9 cellular contexts compared by ENCODE assay signal in the genomic region with DNA sequence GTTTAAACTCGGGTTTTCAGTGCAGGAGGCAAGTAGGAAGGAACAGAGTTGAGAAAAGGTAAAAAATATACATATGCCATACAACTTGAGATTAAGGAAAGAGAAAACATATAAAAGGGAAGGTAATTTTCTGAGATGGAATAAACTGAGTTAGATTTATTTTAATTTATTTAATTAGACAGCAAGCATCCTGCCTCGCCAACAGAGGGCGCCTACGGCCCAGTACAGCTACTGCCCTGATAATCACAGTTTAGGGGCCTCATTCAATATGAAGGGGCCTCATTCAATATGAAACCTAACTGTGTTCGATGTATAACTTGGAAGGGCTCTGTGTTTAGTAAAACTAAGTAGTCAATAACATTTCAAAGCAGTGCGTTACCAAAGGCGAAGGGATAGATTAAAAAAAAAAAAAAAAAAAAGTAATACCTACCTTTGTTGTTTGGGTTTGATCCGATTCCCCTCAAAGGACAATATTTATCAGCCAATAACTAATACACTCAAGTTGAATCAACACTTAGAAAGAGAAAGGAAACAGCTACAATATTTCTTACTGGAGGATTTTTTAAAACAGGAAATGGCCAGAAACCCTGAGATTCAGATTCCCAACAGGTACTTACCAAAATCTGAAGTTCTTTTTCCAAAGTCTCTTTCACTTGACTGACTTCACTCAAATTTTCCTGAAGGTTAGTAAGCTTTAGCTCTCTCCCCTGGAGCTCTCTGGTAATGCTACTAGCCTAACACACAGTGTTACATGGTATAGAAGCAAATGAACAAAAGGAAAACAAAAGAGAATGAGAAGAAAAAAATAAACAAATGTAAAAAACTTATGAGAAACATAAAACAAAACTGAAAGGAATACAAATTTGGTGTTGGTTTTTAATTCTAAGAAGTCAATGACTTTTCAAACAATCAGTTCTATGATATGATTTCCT.
A peak's percentile ranks its signal among the peaks of the same experiment; 100 is the strongest.
DNase-seq lines count a peak whose midpoint lies in the region; ATAC-seq and TF ChIP-seq lines count a peak whose summit lies in the region.
"Had no signal": no experiment of that assay in that cellular context is flagged by ENCODE, and none has a peak within 500 bp of the region (broad histone marks: within the 10 kb centered on the region; RNA-seq: fewer than 3 reads in every experiment).

No MANE protein-coding gene starts in this region.

- H3K36me3 ChIP-seq in spleen = peaks cover 2 to 97% (median 47%) of the 10 kb centered on the region in 6 donors

- no peak for TF ChIP-seq POLR2A in spleen (IDR thresholded peaks at IDR 0.05)

- 77 to 83% (median 81%) methylated on average over 8 of the region's 8 CpGs for WGBS in spleen, 5 donors

- peak overlapping the region in 2 of 8 donors; percentile 4 to 19 for H3K27ac ChIP-seq in spleen
- H3K27ac ChIP-seq: BLaER1 treated with 17β-estradiol and CSF1 and Interleukin-3, amounts not matched to agents 10 nM and 100 nM had no signal

- H3K4me3 ChIP-seq in spleen = no peak overlapping the region
- H3K4me3 ChIP-seq: BLaER1 treated with 17β-estradiol and CSF1 and Interleukin-3, amounts not matched to agents 10 nM and 100 nM had no signal

- peak in 9 of 11 experiments; percentile 24 to 61 (median 41) for TF ChIP-seq CTCF in spleen (IDR thresholded peaks at IDR 0.05 in 8 of 11, conservative IDR thresholded peaks at IDR 0.05 in 3 of 11)

- peak; percentile 21 to 35 for DNase-seq in NCI-H2081 (lab: John Stamatoyannopoulos, UW)
- DNase-seq in NCI-H2081 treated with DMSO at 0.1 percent for 48 hours (lab: John Stamatoyannopoulos, UW) = no peak
- DNase-seq in NCI-H460 (ENCODE audit: extremely low read depth, low read depth) = peak; percentile 39
- DNase-seq in activated CD8-positive, alpha-beta memory T cell treated with anti-CD3 and anti-CD28 coated beads for 1 hour (ENCODE audit: extremely low read depth in 1 of 2, low read depth in 1 of 2) = peak; percentile 10 to 22
- DNase-seq in fibroblast of peridontal ligament (ENCODE audit: extremely low read depth) = peak; percentile 32
- DNase-seq in spleen = no peak
- no peak for DNase-seq in NCI-H128 (lab: John Stamatoyannopoulos, UW; ENCODE audit: unreplicated experiment)

- no peaks in the 10 kb centered on the region for H3K27me3 ChIP-seq in spleen (replicated peaks in 1 of 7)
- H3K27me3 ChIP-seq: BLaER1 treated with 17β-estradiol and CSF1 and Interleukin-3, amounts not matched to agents 10 nM and 100 nM had no signal

- ATAC-seq in HG02970 (IDR thresholded peaks at IDR 0.05; ENCODE audit: low FRiP score, unreplicated experiment) = no peak

- intact Hi-C loops in spleen (cut with DNase I; ENCODE audit: low total_unique reads) = no loop called here

- H3K4me1 ChIP-seq in spleen = peaks cover 0 to 5% (median 0%) of the 10 kb centered on the region in 6 donors
- H3K4me1 ChIP-seq: BLaER1 treated with 17β-estradiol and CSF1 and Interleukin-3, amounts not matched to agents 10 nM and 100 nM had no signal

- H3K9me3 ChIP-seq in spleen = no peaks in the 10 kb centered on the region
- H3K9me3 ChIP-seq: BLaER1 treated with 17β-estradiol and CSF1 and Interleukin-3, amounts not matched to agents 10 nM and 100 nM had no signal

Comparison
In these comparisons a context has a peak if more than half of its experiments do, and no peak if none do; other contexts are left out.
1. DNase-seq: peak in NCI-H2081 (2 of 2), NCI-H460 (single experiment), activated CD8-positive, alpha-beta memory T cell treated with anti-CD3 and anti-CD28 coated beads for 1 hour (2 of 2) and fibroblast of peridontal ligament (single experiment); none in NCI-H2081 treated with DMSO at 0.1 percent for 48 hours (single experiment), spleen (single experiment) and NCI-H128 (single experiment).